In genomic region chr7:92697012-92697411, GRCh38 we compare ENCODE assay signal across 20 cellular contexts.
DNase-seq lines count a peak whose midpoint lies in the region; ATAC-seq, FAIRE-seq and TF ChIP-seq lines count a peak whose summit lies in the region.
"Had no signal": no experiment of that assay in that cellular context is flagged by ENCODE, and none has a peak within 500 bp of the region (broad histone marks: within the 10 kb centered on the region; RNA-seq: fewer than 3 reads in every experiment).

No MANE protein-coding gene starts in this region.

- no peaks in the 10 kb centered on the region for H3K9me3 Mint-ChIP-seq in nephron
- H3K9me3 Mint-ChIP-seq: activated B cell treated with CpG ODN at 0.5 μM for 24 hours; activated T-helper 17 cell treated with anti-CD3 and anti-CD28 coated beads, Interleukin-2, amount 50 U/mL, for 72 hours; CD4-positive, alpha-beta memory T cell had no signal

- TF ChIP-seq RAD21 in HepG2 (CRISPR knock-in tag; IDR thresholded peaks at IDR 0.05) = no peak

- no peak for TF ChIP-seq POLR2A in HepG2 (IDR thresholded peaks at IDR 0.05; ENCODE audit: insufficient read depth in 1 of 2, low read depth in 2 of 2, low read length in 2 of 2)
- TF ChIP-seq POLR2A in right lobe of liver (IDR thresholded peaks at IDR 0.05) = no peak
- no peak for TF ChIP-seq POLR2A in vagina (IDR thresholded peaks at IDR 0.05)

- POLR2A ChIA-PET in HepG2 (lab: Yijun Ruan, JAX) = interaction anchor here (0.8 to 2.9 kb wide), 7 partner anchors 9 to 140 kb away, joined by 3 to 13 read pairs (median 4); partner anchors contain the start of gene CDK6

- TF ChIP-seq EP300 in HepG2 (IDR thresholded peaks at IDR 0.05; ENCODE audit: low read depth in 2 of 2, low read length in 2 of 2) = no peak
- TF ChIP-seq EP300 in HepG2 (CRISPR knock-in tag; IDR thresholded peaks at IDR 0.05; ENCODE audit: borderline replicate concordance) = no peak

- no peak for TF ChIP-seq CTCF in HepG2 (CRISPR knock-in tag; IDR thresholded peaks at IDR 0.05)
- no peak for TF ChIP-seq CTCF in right lobe of liver (IDR thresholded peaks at IDR 0.05)
- TF ChIP-seq CTCF in colonic mucosa (IDR thresholded peaks at IDR 0.05) = no peak
- TF ChIP-seq CTCF in nephron (IDR thresholded peaks at IDR 0.05; ENCODE audit: unreplicated experiment in 3 of 3) = no peak
- no peak for TF ChIP-seq CTCF in vagina (IDR thresholded peaks at IDR 0.05)

- no peaks in the 10 kb centered on the region for H4K20me1 ChIP-seq in HepG2 (ENCODE audit: insufficient read depth, low read length)

- peaks cover 61% of the 10 kb centered on the region for H3K4me1 Mint-ChIP-seq in nephron

- H3K4me3 Mint-ChIP-seq in nephron = peak overlapping the region; percentile 44 to 72 (median 65)
- H3K4me3 Mint-ChIP-seq: activated B cell treated with CpG ODN at 0.5 μM for 24 hours; activated T-helper 17 cell treated with anti-CD3 and anti-CD28 coated beads, Interleukin-2, amount 50 U/mL, for 72 hours; CD4-positive, alpha-beta memory T cell had no signal

- H3K36me3 ChIP-seq in HepG2 (replicated peaks in 1 of 2; ENCODE audit: control insufficient read depth in 1 of 2, insufficient read depth in 2 of 2, low read length in 2 of 2) (peaks cover 2 to 5% of the 10 kb centered on the region in 2 experiments; a peak in 2 of 5 replicates), right lobe of liver (no peaks in the 10 kb centered on the region), colonic mucosa (no peaks in the 10 kb centered on the region), vagina (no peaks in the 10 kb centered on the region)
- H3K36me3 ChIP-seq: ovary had no signal

- intact Hi-C loops in HepG2 (cut with micrococcal nuclease; ENCODE audit: unreplicated experiment) = loop anchor here (10.0 kb wide), 1 partner anchor 358 kb away; no protein-coding TSS in a partner anchor
- intact Hi-C loops in right lobe of liver (cut with DNase I) = loop anchor here in 1 of 2 donors (10.0 kb wide), 1 partner anchor 138 kb away; the partner anchor contains the start of gene CDK6
- intact Hi-C loops in colonic mucosa (cut with DNase I) = loop anchor here (5.0 kb wide), 1 partner anchor 75 kb away; no protein-coding TSS in a partner anchor
- intact Hi-C loops in vagina (cut with DNase I) = no loop called here

- ATAC-seq in HepG2 (no peak), right lobe of liver (no peak)
- no peak for ATAC-seq in activated CD4-positive, CD25-positive, alpha-beta regulatory T cell treated with anti-CD3 and anti-CD28 coated beads, Interleukin-2, amount 50 U/mL, for 24 hours
- ATAC-seq: activated T-helper 17 cell treated with anti-CD3 and anti-CD28 coated beads, Interleukin-2, amount 50 U/mL, for 72 hours; stimulated activated naive CD8-positive, alpha-beta T cell treated with anti-CD3 and anti-CD28 coated beads, Interleukin-15, Interleukin-2, amounts not matched to agents 100 U/mL and 50 U/mL, for 24 hours had no signal

- peaks cover 29% of the 10 kb centered on the region for H3K79me2 ChIP-seq in HepG2 (ENCODE audit: insufficient read depth, low read length)

- H3K9me3 ChIP-seq in HepG2 (ENCODE audit: low read length) (no peaks in the 10 kb centered on the region), right lobe of liver (no peaks in the 10 kb centered on the region), colonic mucosa (no peaks in the 10 kb centered on the region), vagina (no peaks in the 10 kb centered on the region)
- H3K9me3 ChIP-seq: ovary had no signal

- H3K9ac ChIP-seq in HepG2 (ENCODE audit: insufficient read depth, low read depth, low read length) (peak overlapping the region; percentile 81), colonic mucosa (ENCODE audit: low read depth in 2 of 2, low read length in 2 of 2) (no peak overlapping the region)

- DNase-seq in HepG2 (ENCODE audit: low spot score) = no peak
- DNase-seq in right lobe of liver = no peak
- DNase-seq in colonic mucosa = no peak
- no peak for DNase-seq in vagina (ENCODE audit: extremely low spot score in 2 of 2)
- no peak for DNase-seq in SW 1271 (lab: John Stamatoyannopoulos, UW)
- DNase-seq in RKO (ENCODE audit: low spot score) = no peak
- DNase-seq: activated B cell treated with CpG ODN at 0.5 μM for 24 hours; CD4-positive, alpha-beta memory T cell; mesendoderm; NCI-H1092; NCI-H2171; ovary; stimulated activated naive CD8-positive, alpha-beta T cell treated with anti-CD3 and anti-CD28 coated beads, Interleukin-15, Interleukin-2, amounts not matched to agents 100 U/mL and 50 U/mL, for 24 hours; T-helper 1 cell had no signal

- no peak overlapping the region for H2AFZ ChIP-seq in HepG2 (ENCODE audit: low read length)

- peak overlapping the region; percentile 75 for H3K4me2 ChIP-seq in HepG2 (ENCODE audit: low read depth, low read length)

- peak overlapping the region in 1 of 3 experiments; percentile 48; a peak in 1 of 6 replicates for H3K4me3 ChIP-seq in HepG2 (replicated peaks in 1 of 3; ENCODE audit: insufficient read depth in 1 of 3, low read depth in 2 of 3, low read length in 3 of 3)
- H3K4me3 ChIP-seq in right lobe of liver = no peak overlapping the region
- H3K4me3 ChIP-seq in colonic mucosa = no peak overlapping the region
- no peak overlapping the region for H3K4me3 ChIP-seq in vagina
- H3K4me3 ChIP-seq: coronary artery, ovary had no signal

- WGBS in HepG2 (ENCODE audit: low lambda C conversion rate) = 72% methylated on average over 6 of the region's 6 CpGs
- 76% methylated on average over 6 of the region's 6 CpGs for WGBS in right lobe of liver (ENCODE audit: insufficient coverage, low coverage, low lambda C conversion rate, missing lambda C conversion rate)

- H3K27ac ChIP-seq in HepG2 (ENCODE audit: extremely low read length, insufficient read depth, low read length) = peak overlapping the region; percentile 97
- H3K27ac ChIP-seq in right lobe of liver = peak overlapping the region in 1 of 3 donors; percentile 74
- peak overlapping the region; percentile 68 for H3K27ac ChIP-seq in colonic mucosa
- H3K27ac ChIP-seq in vagina = peak overlapping the region; percentile 84
- H3K27ac ChIP-seq: ovary had no signal

- H3K4me1 ChIP-seq in HepG2 (ENCODE audit: insufficient read depth, low read length) (peaks cover 87% of the 10 kb centered on the region), right lobe of liver (peaks cover 0 to 43% (median 9%) of the 10 kb centered on the region in 4 donors), colonic mucosa (peaks cover 10% of the 10 kb centered on the region), vagina (peaks cover 31% of the 10 kb centered on the region)

- H3K27me3 ChIP-seq in HepG2 (ENCODE audit: control insufficient read depth in 1 of 2, insufficient read depth in 2 of 2, low read length in 2 of 2) = no peaks in the 10 kb centered on the region
- no peaks in the 10 kb centered on the region for H3K27me3 ChIP-seq in right lobe of liver
- H3K27me3 ChIP-seq in colonic mucosa = no peaks in the 10 kb centered on the region
- H3K27me3 ChIP-seq in vagina = no peaks in the 10 kb centered on the region
- H3K27me3 ChIP-seq: ovary had no signal

- FAIRE-seq in HepG2 (lab: Jason Lieb, UNC) = no peak
- FAIRE-seq: GM19239, islet of Langerhans had no signal

- peaks cover 7% of the 10 kb centered on the region for H3K36me3 Mint-ChIP-seq in nephron (ENCODE audit: low read depth)

- no TSS peak for BruUV-seq in HepG2 (replicated peaks; lab: Mats Ljungman, UMichigan)

- peak overlapping the region; percentile 94 to 99 (median 96) for H3K27ac Mint-ChIP-seq in nephron
- H3K27ac Mint-ChIP-seq: activated B cell treated with CpG ODN at 0.5 μM for 24 hours had no signal

- H3K27me3 Mint-ChIP-seq in nephron (ENCODE audit: low read depth) = no peaks in the 10 kb centered on the region
- H3K27me3 Mint-ChIP-seq: activated B cell treated with CpG ODN at 0.5 μM for 24 hours; activated T-helper 17 cell treated with anti-CD3 and anti-CD28 coated beads, Interleukin-2, amount 50 U/mL, for 72 hours; CD4-positive, alpha-beta memory T cell had no signal

- CTCF ChIA-PET in HepG2 (lab: Yijun Ruan, JAX; ENCODE audit: low intra/inter-chr PET ratio, low total read pairs) = no interaction called here

- in situ Hi-C loops in HepG2 (cut with HindIII; ENCODE audit: extremely low pct_ligation_motif_present, low pct_unique_long_range_greater_than_20kb) = no loop called here

TF ChIP-seq in HepG2, 621 proteins besides CTCF, POLR2A, EP300 and RAD21:
- TF ChIP-seq ELF4 (CRISPR knock-in tag; IDR thresholded peaks at IDR 0.05; ENCODE audit: borderline replicate concordance) (no peak), SPEN (CRISPR knock-in tag; IDR thresholded peaks at IDR 0.05; ENCODE audit: low read depth) (no peak), ZNF367 (CRISPR knock-in tag; IDR thresholded peaks at IDR 0.05; ENCODE audit: borderline replicate concordance) (no peak), SAP130 (CRISPR knock-in tag; IDR thresholded peaks at IDR 0.05; ENCODE audit: low read depth) (0 out of 2 replicates have a peak, but pooled peaks have one; percentile 7), HOXA9 (CRISPR knock-in tag; IDR thresholded peaks at IDR 0.05; ENCODE audit: borderline replicate concordance) (no peak), NR2F6 (IDR thresholded peaks at IDR 0.05) (no peak), NR2F6 (CRISPR knock-in tag; IDR thresholded peaks at IDR 0.05) (no peak), HDAC1 (CRISPR knock-in tag; IDR thresholded peaks at IDR 0.05) (no peak), RBM22 (optimal IDR thresholded peaks at IDR 0.05; ENCODE audit: low read length) (peak; percentile 23), SMYD3 (CRISPR knock-in tag; IDR thresholded peaks at IDR 0.05) (0 out of 2 replicates have a peak, but pooled peaks have one; percentile 24), ERF (CRISPR knock-in tag; IDR thresholded peaks at IDR 0.05) (no peak), SP1 (IDR thresholded peaks at IDR 0.05) (no peak), SP1 (CRISPR knock-in tag; IDR thresholded peaks at IDR 0.05) (no peak), ZNF34 (CRISPR knock-in tag; IDR thresholded peaks at IDR 0.05; ENCODE audit: borderline replicate concordance) (no peak), POGZ (CRISPR knock-in tag; IDR thresholded peaks at IDR 0.05) (no peak)
